12 cellular contexts compared by ENCODE assay signal in genomic region chr4:40190465-40190864, GRCh38. TPM values are rescaled to one million over a fixed set of nuclear protein-coding genes. Genes with fewer than 3 reads are reported as not detected.
DNase-seq lines count a peak whose midpoint lies in the region; TF ChIP-seq lines count a peak whose summit lies in the region.
"Had no signal": no experiment of that assay in that cellular context is flagged by ENCODE, and none has a peak within 500 bp of the region (broad histone marks: within the 10 kb centered on the region; RNA-seq: fewer than 3 reads in every experiment).

No MANE protein-coding gene starts in this region.

- H3K36me3 Mint-ChIP-seq in MCF 10A (ENCODE audit: insufficient read depth, unreplicated experiment) = no peaks in the 10 kb centered on the region

- H3K4me1 Mint-ChIP-seq in MCF 10A (ENCODE audit: insufficient read depth, unreplicated experiment) = peaks cover 10% of the 10 kb centered on the region

- peak overlapping the region; percentile 83; the same call in 1 of the 2 replicates for H2AFZ ChIP-seq in OCI-LY7 (ENCODE audit: low read length)

- H3K9me2 ChIP-seq in OCI-LY7 (ENCODE audit: insufficient read depth, low read length) = no peaks in the 10 kb centered on the region

- H3K27me3 Mint-ChIP-seq in MCF 10A (ENCODE audit: insufficient read depth, unreplicated experiment) = no peaks in the 10 kb centered on the region

- no peak overlapping the region for H3K27ac Mint-ChIP-seq in MCF 10A (ENCODE audit: low read depth, unreplicated experiment)

- H3K27me3 ChIP-seq in breast epithelium = no peaks in the 10 kb centered on the region
- no peaks in the 10 kb centered on the region for H3K27me3 ChIP-seq in effector memory CD4-positive, alpha-beta T cell (replicated peaks; ENCODE audit: control insufficient read depth, insufficient read depth, low read length, poor library complexity, severe bottlenecking)
- H3K27me3 ChIP-seq in H7 (ENCODE audit: control insufficient read depth, insufficient read depth, low read length) = no peaks in the 10 kb centered on the region
- H3K27me3 ChIP-seq: ovary had no signal

- peaks cover 51% of the 10 kb centered on the region for H3K79me2 ChIP-seq in OCI-LY7 (ENCODE audit: insufficient read depth, low read depth, low read length)

- H3K4me3 Mint-ChIP-seq in MCF 10A (ENCODE audit: unreplicated experiment) = no peak overlapping the region

- no peak for TF ChIP-seq CTCF in breast epithelium (IDR thresholded peaks at IDR 0.05)
- TF ChIP-seq CTCF in MCF 10A (IDR thresholded peaks at IDR 0.05; ENCODE audit: unreplicated experiment) = no peak
- no peak for TF ChIP-seq CTCF in OCI-LY7 (conservative IDR thresholded peaks at IDR 0.05; ENCODE audit: low read length)

- no peaks in the 10 kb centered on the region for H3K4me1 ChIP-seq in breast epithelium
- H3K4me1 ChIP-seq in OCI-LY7 (ENCODE audit: insufficient read depth, low read length, poor library complexity, severe bottlenecking) = peaks cover 92% of the 10 kb centered on the region
- H3K4me1 ChIP-seq in effector memory CD4-positive, alpha-beta T cell (ENCODE audit: control insufficient read depth, insufficient read depth, low read length, poor library complexity, severe bottlenecking) = peaks cover 23% of the 10 kb centered on the region

- H3K9me3 ChIP-seq in breast epithelium (no peaks in the 10 kb centered on the region), OCI-LY7 (ENCODE audit: low read length) (no peaks in the 10 kb centered on the region)
- no peaks in the 10 kb centered on the region for H3K9me3 ChIP-seq in effector memory CD4-positive, alpha-beta T cell (ENCODE audit: control insufficient read depth, low read length)
- H3K9me3 ChIP-seq: ovary had no signal

- H3K4me2 ChIP-seq in OCI-LY7 (ENCODE audit: low read length) = peak overlapping the region; percentile 84

- no peaks in the 10 kb centered on the region for H4K20me1 ChIP-seq in OCI-LY7 (ENCODE audit: insufficient read depth, low read length)

- no peak for TF ChIP-seq POLR2A in breast epithelium (IDR thresholded peaks at IDR 0.05)

- H3K4me3 ChIP-seq in breast epithelium (no peak overlapping the region), OCI-LY7 (ENCODE audit: low read depth, low read length, poor library complexity, severe bottlenecking) (peak overlapping the region; percentile 79), H7 (ENCODE audit: insufficient read depth, low read depth, low read length) (no peak overlapping the region)
- peak overlapping the region; percentile 28 for H3K4me3 ChIP-seq in effector memory CD4-positive, alpha-beta T cell (ENCODE audit: insufficient read depth, low read depth, low read length, poor library complexity, severe bottlenecking)
- H3K4me3 ChIP-seq: ovary had no signal

- H3K27ac ChIP-seq in breast epithelium (peak overlapping the region; percentile 8 to 34), OCI-LY7 (ENCODE audit: low read depth, low read length, poor library complexity, severe bottlenecking) (peak overlapping the region; percentile 93)
- peak overlapping the region; percentile 100 for H3K27ac ChIP-seq in effector memory CD4-positive, alpha-beta T cell (ENCODE audit: insufficient read depth, low read length, poor library complexity, severe bottlenecking)
- H3K27ac ChIP-seq: ovary had no signal

- no peaks in the 10 kb centered on the region for H3K9me3 Mint-ChIP-seq in MCF 10A (ENCODE audit: unreplicated experiment)

- no peak for DNase-seq in breast epithelium (ENCODE audit: low spot score in 2 of 2)
- DNase-seq in MCF 10A (ENCODE audit: unreplicated experiment) = no peak
- DNase-seq in OCI-LY7 (ENCODE audit: low spot score) = no peak
- no peak for DNase-seq in effector memory CD4-positive, alpha-beta T cell
- DNase-seq in HCEC 1CT = no peak
- no peak for DNase-seq in KG1 (lab: John Stamatoyannopoulos, UW)
- DNase-seq in H7 = no peak
- no peak for DNase-seq in hippocampal formation (lab: John Stamatoyannopoulos, UW)
- DNase-seq: hypothalamus, Kasumi-1 had no signal

- CTCF ChIA-PET in MCF 10A (lab: Yijun Ruan, JAX) = no interaction called here
- CTCF ChIA-PET in OCI-LY7 (lab: Charles Lee; ENCODE audit: unreplicated experiment) = no interaction called here

- POLR2A ChIA-PET in MCF 10A (lab: Yijun Ruan, JAX) (interaction anchor here (0.7 kb wide), 1 partner anchor 13 kb away, joined by 3 read pairs; no protein-coding TSS in a partner anchor), OCI-LY7 (lab: Charles Lee) (interaction anchor here (0.6 to 17.3 kb wide), 16 partner anchors 9 to 1602 kb away, joined by 3 to 212 read pairs (median 5); no protein-coding TSS in a partner anchor)

- no TSS peak for BruUV-seq in MCF 10A (replicated peaks; lab: Mats Ljungman, UMichigan)
- TSS peak; percentile 27 for BruUV-seq in OCI-LY7 (replicated peaks; lab: Mats Ljungman, UMichigan)

- no peaks in the 10 kb centered on the region for H3K36me3 ChIP-seq in breast epithelium
- H3K36me3 ChIP-seq in OCI-LY7 (ENCODE audit: insufficient read depth, low read length) = no peaks in the 10 kb centered on the region
- no peaks in the 10 kb centered on the region for H3K36me3 ChIP-seq in effector memory CD4-positive, alpha-beta T cell (ENCODE audit: control insufficient read depth, insufficient read depth, low read length)
- no peaks in the 10 kb centered on the region for H3K36me3 ChIP-seq in H7 (replicated peaks; ENCODE audit: control insufficient read depth, insufficient read depth, low read length)
- H3K36me3 ChIP-seq: ovary had no signal

- intact Hi-C loops in breast epithelium (cut with DNase I; ENCODE audit: low total_unique reads) = no loop called here
- intact Hi-C loops in MCF 10A (cut with micrococcal nuclease) = no loop called here
- intact Hi-C loops in OCI-LY7 (cut with micrococcal nuclease; ENCODE audit: unreplicated experiment) = loop anchor here (5.0 to 10.0 kb wide), 3 partner anchors 324 to 1022 kb away; partner anchors contain the start of gene APBB2

RNA-seq across cellular contexts. Expression of gene RHOH, which starts 6.4 kb away (rescaled TPM):
- total RNA-seq in breast epithelium (10 to 100 TPM in 1 of 3 donors, 1 to 10 TPM in 2; 5.0 to 16.4 (median 9.7) TPM), MCF 10A (2022) (not detected in 2 replicates), OCI-LY7 (2022) (83.2 and 87.4 TPM in 2 replicates)
- total RNA-seq in OCI-LY7 (2014; rRNA removed; shearing (Covaris generic)) = 35.5 and 38.2 TPM in 2 replicates
- 1.4 and 2.1 TPM in 2 replicates for total RNA-seq in H7 (2014; rRNA removed; shearing (Covaris generic))
- total RNA-seq: RPMI7951 had no signal

Comparison
In these comparisons a context has a peak if more than half of its experiments do, and no peak if none do; other contexts are left out.
1. H3K27ac ChIP-seq: peak in every context shown above with its lines; median percentile 100 in effector memory CD4-positive, alpha-beta T cell; 93 in OCI-LY7; 21 in breast epithelium.
2. H3K4me3 ChIP-seq: peak in OCI-LY7 (single experiment) and effector memory CD4-positive, alpha-beta T cell (single experiment); none in breast epithelium (0 of 3) and H7 (single experiment).